ENCODE assay signal across 11 cellular contexts in the genomic region with DNA sequence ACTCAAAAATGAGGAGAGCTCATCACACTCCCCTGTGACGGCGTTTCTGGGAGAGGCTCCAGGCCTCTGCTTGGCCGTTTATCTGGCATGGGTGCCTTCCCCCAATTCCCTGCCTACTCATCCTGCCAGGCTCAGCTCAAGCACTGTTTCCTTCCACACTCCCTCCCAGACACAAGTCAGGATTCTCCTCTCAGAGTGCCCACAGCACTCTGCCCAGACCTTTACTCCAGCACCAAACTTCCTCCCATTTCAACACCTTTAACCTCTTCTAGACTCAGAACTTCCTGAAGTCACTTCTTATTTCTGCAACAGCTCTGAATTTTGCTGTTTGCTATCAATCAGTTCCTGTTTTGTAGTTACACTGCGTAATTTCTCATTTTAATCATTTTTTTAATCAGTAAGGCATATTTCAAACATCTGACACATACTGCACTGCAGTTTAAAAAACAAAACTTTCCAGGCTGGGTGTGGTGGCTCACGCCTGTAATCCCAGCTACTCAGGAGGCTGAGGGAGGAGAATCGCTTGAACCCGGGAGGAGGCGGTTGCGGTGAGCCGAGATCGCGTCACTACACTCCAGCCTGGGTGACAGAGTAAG. TPM values are rescaled to one million over a fixed set of nuclear protein-coding genes. Genes with fewer than 3 reads are reported as not detected.
DNase-seq lines count a peak whose midpoint lies in the region; ATAC-seq and TF ChIP-seq lines count a peak whose summit lies in the region.
"Had no signal": no experiment of that assay in that cellular context is flagged by ENCODE, and none has a peak within 500 bp of the region (broad histone marks: within the 10 kb centered on the region; RNA-seq: fewer than 3 reads in every experiment).

No MANE protein-coding gene starts in this region.

- peak overlapping the region; percentile 1 to 12 for H3K27ac ChIP-seq in ascending aorta
- H3K27ac ChIP-seq in brain microvascular endothelial cell = no peak overlapping the region
- H3K27ac ChIP-seq in uterus = peak overlapping the region in 1 of 2 donors; percentile 0

- H3K4me3 Mint-ChIP-seq in natural killer cell = peak overlapping the region; percentile 88
- no peak overlapping the region for H3K4me3 Mint-ChIP-seq in glutamatergic neuron (ENCODE audit: unreplicated experiment)

- no peaks in the 10 kb centered on the region for H3K9me3 ChIP-seq in ascending aorta
- no peaks in the 10 kb centered on the region for H3K9me3 ChIP-seq in uterus

- peaks cover 17 to 41% of the 10 kb centered on the region in 2 donors for H3K36me3 ChIP-seq in ascending aorta
- H3K36me3 ChIP-seq in brain microvascular endothelial cell (replicated peaks) = peaks cover 5% of the 10 kb centered on the region
- H3K36me3 ChIP-seq in uterus = no peaks in the 10 kb centered on the region

- in situ Hi-C loops in brain microvascular endothelial cell (cut with HindIII; ENCODE audit: low pct_ligation_motif_present, low sequenced_read_pairs) = loop anchor here (25.0 kb wide), 1 partner anchor 194 kb away; no protein-coding TSS in a partner anchor

- H3K4me1 Mint-ChIP-seq in natural killer cell (peaks cover 60 to 62% of the 10 kb centered on the region in 2 donors), glutamatergic neuron (ENCODE audit: low read depth, unreplicated experiment) (no peaks in the 10 kb centered on the region)

- H3K9me3 Mint-ChIP-seq in natural killer cell = no peaks in the 10 kb centered on the region
- peaks cover 2% of the 10 kb centered on the region for H3K9me3 Mint-ChIP-seq in glutamatergic neuron (ENCODE audit: unreplicated experiment)

- intact Hi-C loops in ascending aorta (cut with DNase I) (no loop called here), natural killer cell (cut with micrococcal nuclease) (loop anchor here (5.0 kb wide), 1 partner anchor 194 kb away; no protein-coding TSS in a partner anchor), uterus (cut with DNase I; ENCODE audit: low total_unique reads) (no loop called here)

- ATAC-seq in natural killer cell (peak; percentile 36 to 68 (median 43)), HG02885 (IDR thresholded peaks at IDR 0.05; ENCODE audit: poor library complexity, unreplicated experiment) (no peak)

- H3K4me3 ChIP-seq in ascending aorta (no peak overlapping the region), brain microvascular endothelial cell (ENCODE audit: low read depth, low read length) (no peak overlapping the region), uterus (no peak overlapping the region)

- H3K27ac Mint-ChIP-seq in natural killer cell (peak overlapping the region; percentile 85 to 88), glutamatergic neuron (ENCODE audit: unreplicated experiment) (no peak overlapping the region)

- DNase-seq in C1 segment of cervical spinal cord (lab: John Stamatoyannopoulos, UW) (peak in 8 of 14 donors; percentile 4 to 48 (median 24)), SKM-1 (lab: John Stamatoyannopoulos, UW; ENCODE audit: unreplicated experiment) (peak; percentile 25), ascending aorta (ENCODE audit: low spot score in 2 of 2) (no peak), natural killer cell (no peak), brain microvascular endothelial cell (no peak), uterus (no peak), glutamatergic neuron (no peak)
- DNase-seq: DMS79, NCI-H187 had no signal

- no peak for TF ChIP-seq POLR2A in uterus (IDR thresholded peaks at IDR 0.05)

- H3K27me3 Mint-ChIP-seq in natural killer cell (ENCODE audit: low read depth in 2 of 2) (no peaks in the 10 kb centered on the region), glutamatergic neuron (ENCODE audit: unreplicated experiment) (no peaks in the 10 kb centered on the region)

- H3K27me3 ChIP-seq in ascending aorta (no peaks in the 10 kb centered on the region), brain microvascular endothelial cell (replicated peaks) (no peaks in the 10 kb centered on the region), uterus (no peaks in the 10 kb centered on the region)

- H3K36me3 Mint-ChIP-seq in natural killer cell (no peaks in the 10 kb centered on the region), glutamatergic neuron (ENCODE audit: unreplicated experiment) (peaks cover 5% of the 10 kb centered on the region)

- H3K4me1 ChIP-seq in ascending aorta (no peaks in the 10 kb centered on the region), uterus (no peaks in the 10 kb centered on the region)

- TF ChIP-seq CTCF in ascending aorta (IDR thresholded peaks at IDR 0.05) (no peak), natural killer cell (IDR thresholded peaks at IDR 0.05) (no peak), brain microvascular endothelial cell (IDR thresholded peaks at IDR 0.05; ENCODE audit: low read depth, low read length, missing control alignments) (no peak), uterus (IDR thresholded peaks at IDR 0.05) (no peak), glutamatergic neuron (IDR thresholded peaks at IDR 0.05; ENCODE audit: partially characterized antibody, unreplicated experiment) (no peak)

RNA-seq across cellular contexts. Expression of gene TRMO, which starts 16.0 kb away (rescaled TPM):
- total RNA-seq in ascending aorta (24.8 TPM), natural killer cell (10 to 100 TPM; 26.6 to 35.1 (median 31.2) TPM), uterus (10 to 100 TPM; 14.1 to 32.6 (median 19.7) TPM), glutamatergic neuron (ENCODE audit: unreplicated experiment) (11.2 TPM)

RNA-seq across cellular contexts. Expression of gene HEMGN, which starts 31.6 kb away (rescaled TPM):
- total RNA-seq in ascending aorta (not detected), natural killer cell (under 1 TPM; 0.47 to 0.75 (median 0.75) TPM), uterus (1 to 10 TPM in 1 of 4 donors, not detected in 3; 2.7 TPM), glutamatergic neuron (ENCODE audit: unreplicated experiment) (not detected)
- total RNA-seq: glomerular endothelial cell had no signal

RNA-seq across cellular contexts. Expression of gene FOXE1, which starts 53.3 kb away (rescaled TPM):
- total RNA-seq in ascending aorta (not detected), natural killer cell (not detected), uterus (not detected), glutamatergic neuron (ENCODE audit: unreplicated experiment) (not detected)

Comparison
In these comparisons a context has a peak if more than half of its experiments do, and no peak if none do; other contexts are left out.
1. DNase-seq: peak in C1 segment of cervical spinal cord (8 of 14) and SKM-1 (single experiment); none in ascending aorta (0 of 2), natural killer cell (single experiment), brain microvascular endothelial cell (single experiment), uterus (0 of 2) and glutamatergic neuron (single experiment).